In the genomic region with DNA sequence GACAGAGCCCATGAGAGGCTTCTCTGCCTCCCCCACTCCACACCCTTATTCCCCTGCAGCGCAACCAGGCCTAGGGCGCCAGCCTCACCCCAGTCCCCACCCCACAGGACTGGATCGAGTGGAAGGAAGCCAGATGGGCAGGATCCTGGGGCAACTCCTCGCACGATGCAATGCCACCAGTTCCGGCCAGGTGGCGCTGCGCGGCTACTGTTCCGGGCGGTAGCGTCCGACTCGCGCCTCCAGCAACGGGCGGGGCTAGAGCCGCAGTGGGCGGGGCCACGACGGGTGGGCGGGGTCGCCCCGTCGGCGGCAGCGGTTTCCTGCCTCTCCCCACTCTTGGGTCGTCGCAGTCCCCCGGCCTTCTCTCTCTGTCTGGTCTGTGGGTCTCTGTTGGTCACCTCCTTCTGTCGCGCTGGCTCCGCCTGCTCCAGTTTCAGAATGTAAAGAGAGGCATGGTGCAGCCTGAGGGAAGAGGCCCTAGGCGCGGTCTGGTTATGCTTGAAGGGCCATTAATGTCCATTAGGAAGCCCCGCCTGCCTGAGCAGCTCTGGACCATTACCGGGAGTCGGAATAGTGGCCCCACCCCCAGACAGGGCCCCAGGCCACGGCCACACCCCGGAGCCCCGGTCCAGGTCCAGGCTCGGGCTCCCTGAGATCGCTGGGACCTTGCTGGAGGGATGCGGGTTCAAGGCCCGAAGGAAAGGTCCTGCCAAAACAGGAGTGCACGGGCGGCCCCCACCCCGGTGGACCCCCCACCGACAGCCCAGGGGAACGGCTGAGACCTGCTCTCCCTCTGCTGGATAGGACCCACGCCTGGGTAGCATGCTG, we compare ENCODE assay signal across 8 cellular contexts. TPM values are rescaled to one million over a fixed set of nuclear protein-coding genes. Genes with fewer than 3 reads are reported as not detected.
DNase-seq lines count a peak whose midpoint lies in the region; ATAC-seq and TF ChIP-seq lines count a peak whose summit lies in the region.

No MANE protein-coding gene starts in this region.

- intact Hi-C loops in stomach (cut with DNase I; ENCODE audit: low total_unique reads): loop anchor here (5.0 to 10.0 kb wide), 2 partner anchors 61 to 129 kb away; no protein-coding TSS in a partner anchor

- H3K27ac Mint-ChIP-seq in neural crest cell (ENCODE audit: unreplicated experiment): no peak overlapping the region

- H3K9me3 ChIP-seq in RWPE2 (ENCODE audit: severe bottlenecking) (no peaks in the 10 kb centered on the region), stomach (no peaks in the 10 kb centered on the region)

- peak overlapping the region; percentile 69 for H3K4me3 Mint-ChIP-seq in neural crest cell

- H3K4me1 Mint-ChIP-seq in neural crest cell: peaks cover 26% of the 10 kb centered on the region

- peaks cover 68% of the 10 kb centered on the region for H3K27me3 Mint-ChIP-seq in neural crest cell (ENCODE audit: low read depth)

- H3K36me3 Mint-ChIP-seq in neural crest cell (ENCODE audit: low read depth): no peaks in the 10 kb centered on the region

- H3K36me3 ChIP-seq in RWPE2 (ENCODE audit: low read depth) (no peaks in the 10 kb centered on the region), stomach (no peaks in the 10 kb centered on the region)

- H3K27ac ChIP-seq in RWPE2 (ENCODE audit: poor library complexity, severe bottlenecking) (no peak overlapping the region), foreskin keratinocyte (no peak overlapping the region), stomach (peak overlapping the region; percentile 66 to 81 (median 74))

- peak overlapping the region; percentile 50 for H3K4me3 ChIP-seq in Jurkat, Clone E6-1 (ENCODE audit: low read length)
- H3K4me3 ChIP-seq in RWPE2 (ENCODE audit: severe bottlenecking) (peak overlapping the region; percentile 9), stomach (peak overlapping the region; percentile 24 to 39 (median 35))

- WGBS in stomach, 5 donors: 9 to 12% (median 11%) methylated on average over 6 to 51 of the region's 51 CpGs

- no peaks in the 10 kb centered on the region for H3K9me3 Mint-ChIP-seq in neural crest cell

- no peak for TF ChIP-seq POLR2A in stomach (IDR thresholded peaks at IDR 0.05)

- H3K27me3 ChIP-seq in RWPE2 (ENCODE audit: insufficient read depth, poor library complexity, severe bottlenecking) (peaks cover 18% of the 10 kb centered on the region), foreskin keratinocyte (peaks cover 31% of the 10 kb centered on the region), stomach (peaks cover 20 to 53% (median 31%) of the 10 kb centered on the region in 3 donors)

- TF ChIP-seq EP300 in stomach (IDR thresholded peaks at IDR 0.05): no peak

- peaks cover 4% of the 10 kb centered on the region for H3K4me1 ChIP-seq in RWPE2 (ENCODE audit: insufficient read depth, poor library complexity, severe bottlenecking)
- no peaks in the 10 kb centered on the region for H3K4me1 ChIP-seq in foreskin keratinocyte
- peaks cover 46 to 65% (median 61%) of the 10 kb centered on the region in 4 donors for H3K4me1 ChIP-seq in stomach

- ATAC-seq in GM19467 (IDR thresholded peaks at IDR 0.05; ENCODE audit: unreplicated experiment) (peak; percentile 72), RWPE2 (ENCODE audit: low read depth) (peak; percentile 68), foreskin keratinocyte (peak; percentile 70)

- DNase-seq in COLO829 (ENCODE audit: low spot score) (peak; percentile 95), RWPE2 (ENCODE audit: low spot score) (no peak), foreskin keratinocyte (peak in 1 of 2 donors; percentile 62), neural crest cell (ENCODE audit: low read depth, low spot score) (peak; percentile 99), stomach (peak; percentile 96)
- peak; percentile 82 for DNase-seq in Jurkat, Clone E6-1 (ENCODE audit: low read depth, low spot score)
- peak; percentile 98 for DNase-seq in activated effector memory CD4-positive, alpha-beta T cell treated with anti-CD3 and anti-CD28 coated beads, Interleukin-2, amount 50 U/mL, for 16 hours

- TF ChIP-seq CTCF in RWPE2 (IDR thresholded peaks at IDR 0.05; ENCODE audit: poor library complexity, severe bottlenecking) (peak; percentile 95), foreskin keratinocyte (conservative IDR thresholded peaks at IDR 0.05) (peak; percentile 99), neural crest cell (conservative IDR thresholded peaks at IDR 0.05) (peak; percentile 96), stomach (IDR thresholded peaks at IDR 0.05) (peak in 6 of 7 experiments; percentile 87 to 99 (median 99))

RNA-seq across cellular contexts. Expression of gene NHERF2, which starts 3.4 kb away (rescaled TPM):
- polyA plus RNA-seq in Jurkat, Clone E6-1 (2012; ENCODE audit: insufficient read depth, insufficient read length): 31.7 TPM
- total RNA-seq in foreskin keratinocyte: 12.8 and 14.7 TPM in 2 replicates
- polyA plus RNA-seq in foreskin keratinocyte: 21.5 and 25.7 TPM in 2 replicates
- total RNA-seq in neural crest cell: 7.6 and 8.1 TPM in 2 replicates
- 100 to 1,000 TPM in 2 of 5 donors, 10 to 100 TPM in 3; 17.4 to 201 (median 95.5) TPM for total RNA-seq in stomach
- polyA plus RNA-seq in stomach: 100 to 1,000 TPM in 2 of 3 donors, 10 to 100 TPM in 1; 65.4 to 236 (median 157) TPM

RNA-seq across cellular contexts. Expression of gene NPW, which starts 3.7 kb away (rescaled TPM):
- not detected for polyA plus RNA-seq in Jurkat, Clone E6-1 (2012; ENCODE audit: insufficient read depth, insufficient read length)
- 0.60 and 0.78 TPM in 2 replicates for total RNA-seq in foreskin keratinocyte
- 1.9 and 2.0 TPM in 2 replicates for polyA plus RNA-seq in foreskin keratinocyte
- total RNA-seq in neural crest cell: 0.82 and 1.3 TPM in 2 replicates
- total RNA-seq in stomach: under 1 TPM in 1 of 5 donors, not detected in 4; 0.55 TPM
- 10 to 100 TPM in 1 of 3 donors, 1 to 10 TPM in 2; 1.6 to 12.4 (median 2.4) TPM for polyA plus RNA-seq in stomach

RNA-seq across cellular contexts. Expression of gene ZNF598, which starts 13.7 kb away (rescaled TPM):
- 44.6 TPM for polyA plus RNA-seq in Jurkat, Clone E6-1 (2012; ENCODE audit: insufficient read depth, insufficient read length)
- total RNA-seq in foreskin keratinocyte (58.5 and 67.3 TPM in 2 replicates), neural crest cell (55.7 and 62.5 TPM in 2 replicates), stomach (10 to 100 TPM; 16.3 to 86.2 (median 34.8) TPM)
- polyA plus RNA-seq in foreskin keratinocyte (52.3 and 60.4 TPM in 2 replicates), stomach (10 to 100 TPM; 21.1 to 31.0 (median 21.4) TPM)

RNA-seq across cellular contexts. Expression of gene NTHL1, which starts 24.3 kb away (rescaled TPM):
- polyA plus RNA-seq in Jurkat, Clone E6-1 (2012; ENCODE audit: insufficient read depth, insufficient read length): 58.4 TPM
- total RNA-seq in foreskin keratinocyte (33.6 and 35.3 TPM in 2 replicates), neural crest cell (50.7 and 51.9 TPM in 2 replicates), stomach (100 to 1,000 TPM in 2 of 5 donors, 1 to 10 TPM in 3; 2.3 to 663 (median 9.5) TPM)
- polyA plus RNA-seq in foreskin keratinocyte (39.0 and 41.6 TPM in 2 replicates), stomach (10 to 100 TPM; 29.2 to 40.6 (median 36.6) TPM)

RNA-seq across cellular contexts. Expression of gene TSC2, which starts 24.5 kb away (rescaled TPM):
- polyA plus RNA-seq in Jurkat, Clone E6-1 (2012; ENCODE audit: insufficient read depth, insufficient read length): 86.9 TPM
- total RNA-seq in foreskin keratinocyte (34.0 and 40.7 TPM in 2 replicates), neural crest cell (175 and 180 TPM in 2 replicates), stomach (100 to 1,000 TPM in 3 of 5 donors, 10 to 100 TPM in 2; 68.5 to 369 (median 118) TPM)
- polyA plus RNA-seq in foreskin keratinocyte (25.6 and 28.8 TPM in 2 replicates), stomach (10 to 100 TPM; 40.8 to 46.0 (median 41.1) TPM)

Comparison
In these comparisons a context has a peak if more than half of its experiments do, and no peak if none do; other contexts are left out.
1. H3K27ac ChIP-seq: peak in stomach (5 of 5); none in RWPE2 (single experiment) and foreskin keratinocyte (single experiment).
2. Peak in every context shown above with its lines, with median percentiles within 50 percentile points of each other: ATAC-seq, H3K4me3 ChIP-seq and CTCF ChIP-seq.